In genomic region chr11:3836903-3837302, GRCh38 we compare ENCODE assay signal across 8 cellular contexts. TPM values are rescaled to one million over a fixed set of nuclear protein-coding genes. Genes with fewer than 3 reads are reported as not detected.
DNase-seq lines count a peak whose midpoint lies in the region; ATAC-seq and TF ChIP-seq lines count a peak whose summit lies in the region.
"Had no signal": no experiment of that assay in that cellular context is flagged by ENCODE, and none has a peak within 500 bp of the region (broad histone marks: within the 10 kb centered on the region; RNA-seq: fewer than 3 reads in every experiment).

No MANE protein-coding gene starts in this region.

- H3K4me3 ChIP-seq in NB4 (ENCODE audit: low read depth, low read length) = peak overlapping the region; percentile 95
- peak overlapping the region; percentile 8 for H3K4me3 ChIP-seq in suprapubic skin

- DNase-seq in NB4 (ENCODE audit: low read depth) (peak; percentile 88), immature natural killer cell (peak; percentile 51 to 57 (median 51)), suprapubic skin (ENCODE audit: low spot score in 2 of 2) (no peak), pons (ENCODE audit: low spot score) (no peak)
- peak; percentile 40 for DNase-seq in activated T-cell treated with anti-CD3 and anti-CD28 coated beads, Interleukin-2, amount 50 U/mL, for 4 hours
- DNase-seq: IMR-90 had no signal

- no peaks in the 10 kb centered on the region for H3K9me3 Mint-ChIP-seq in activated T-cell treated with anti-CD3 and anti-CD28 coated beads, Interleukin-2, amount 50 U/mL, for 4 hours
- H3K9me3 Mint-ChIP-seq in immature natural killer cell = no peaks in the 10 kb centered on the region

- no peak overlapping the region for H3K27ac ChIP-seq in suprapubic skin

- TF ChIP-seq EP300 in suprapubic skin (IDR thresholded peaks at IDR 0.05) = no peak

- WGBS in suprapubic skin = 81% methylated on average over 4 of the region's 5 CpGs

- H3K27me3 Mint-ChIP-seq in activated T-cell treated with anti-CD3 and anti-CD28 coated beads, Interleukin-2, amount 50 U/mL, for 4 hours (ENCODE audit: low read depth) = no peaks in the 10 kb centered on the region
- H3K27me3 Mint-ChIP-seq in immature natural killer cell (ENCODE audit: low read depth in 3 of 3) = peaks cover 19 to 26% (median 22%) of the 10 kb centered on the region in 3 donors

- no peaks in the 10 kb centered on the region for H3K9me3 ChIP-seq in suprapubic skin

- no peak for ATAC-seq in activated T-cell treated with anti-CD3 and anti-CD28 coated beads, Interleukin-2, amount 50 U/mL, for 4 hours
- ATAC-seq in GM18858 (IDR thresholded peaks at IDR 0.05; ENCODE audit: unreplicated experiment) = no peak
- ATAC-seq in HG03354 (IDR thresholded peaks at IDR 0.05; ENCODE audit: poor library complexity, severe bottlenecking, unreplicated experiment) = no peak

- TF ChIP-seq POLR2A in NB4 (IDR thresholded peaks at IDR 0.05; ENCODE audit: extremely low read depth, insufficient read length) (no peak), suprapubic skin (IDR thresholded peaks at IDR 0.05) (no peak)

- TF ChIP-seq CTCF in NB4 (IDR thresholded peaks at IDR 0.05; ENCODE audit: low read depth, low read length) = no peak
- TF ChIP-seq CTCF in suprapubic skin (IDR thresholded peaks at IDR 0.05) = no peak

- peaks cover 86% of the 10 kb centered on the region for H3K4me1 ChIP-seq in suprapubic skin

- peak overlapping the region; percentile 94 for H3K4me3 Mint-ChIP-seq in activated T-cell treated with anti-CD3 and anti-CD28 coated beads, Interleukin-2, amount 50 U/mL, for 4 hours
- H3K4me3 Mint-ChIP-seq in immature natural killer cell = peak overlapping the region; percentile 88 to 97 (median 92)

- H3K27ac Mint-ChIP-seq in immature natural killer cell = peak overlapping the region; percentile 92 to 98 (median 95)

- H3K27me3 ChIP-seq in suprapubic skin = no peaks in the 10 kb centered on the region

- H3K36me3 ChIP-seq in suprapubic skin = peaks cover 4% of the 10 kb centered on the region

- H3K36me3 Mint-ChIP-seq in activated T-cell treated with anti-CD3 and anti-CD28 coated beads, Interleukin-2, amount 50 U/mL, for 4 hours (ENCODE audit: insufficient read depth) = peaks cover 43% of the 10 kb centered on the region
- H3K36me3 Mint-ChIP-seq in immature natural killer cell = peaks cover 7 to 10% (median 10%) of the 10 kb centered on the region in 3 donors

- peaks cover 74% of the 10 kb centered on the region for H3K4me1 Mint-ChIP-seq in activated T-cell treated with anti-CD3 and anti-CD28 coated beads, Interleukin-2, amount 50 U/mL, for 4 hours (ENCODE audit: low read depth)
- peaks cover 85 to 90% of the 10 kb centered on the region in 2 donors for H3K4me1 Mint-ChIP-seq in immature natural killer cell

RNA-seq across cellular contexts. Expression of gene RHOG, which starts 3.9 kb away (rescaled TPM):
- total RNA-seq in activated T-cell treated with anti-CD3 and anti-CD28 coated beads, Interleukin-2, amount 50 U/mL, for 4 hours = 100 to 1,000 TPM; 174 to 187 (median 184) TPM
- 100 to 1,000 TPM; 167 to 292 (median 199) TPM for polyA plus RNA-seq in immature natural killer cell
- total RNA-seq in suprapubic skin = 10 to 100 TPM; 36.6 to 47.3 (median 39.3) TPM

RNA-seq across cellular contexts. Expression of gene STIM1, which starts 18.6 kb away (rescaled TPM):
- 10 to 100 TPM; 35.6 to 42.5 (median 37.4) TPM for total RNA-seq in activated T-cell treated with anti-CD3 and anti-CD28 coated beads, Interleukin-2, amount 50 U/mL, for 4 hours
- 10 to 100 TPM; 28.7 to 53.1 (median 45.5) TPM for polyA plus RNA-seq in immature natural killer cell
- 10 to 100 TPM; 58.4 to 70.2 (median 60.9) TPM for total RNA-seq in suprapubic skin

RNA-seq across cellular contexts. Expression of gene PGAP2, which starts 28.5 kb away (rescaled TPM):
- 10 to 100 TPM; 28.9 to 31.2 (median 29.0) TPM for total RNA-seq in activated T-cell treated with anti-CD3 and anti-CD28 coated beads, Interleukin-2, amount 50 U/mL, for 4 hours
- polyA plus RNA-seq in immature natural killer cell = 10 to 100 TPM in 2 of 3 donors, not detected in 1; 10.7 to 16.1 TPM
- total RNA-seq in suprapubic skin = 10 to 100 TPM; 55.4 to 81.2 (median 66.7) TPM

RNA-seq across cellular contexts. Expression of gene NUP98, which starts 39.5 kb away (rescaled TPM):
- total RNA-seq in activated T-cell treated with anti-CD3 and anti-CD28 coated beads, Interleukin-2, amount 50 U/mL, for 4 hours = 100 to 1,000 TPM; 118 to 124 (median 119) TPM
- polyA plus RNA-seq in immature natural killer cell = 10 to 100 TPM; 16.2 to 38.1 (median 20.5) TPM
- total RNA-seq in suprapubic skin = 100 to 1,000 TPM in 3 of 4 donors, 10 to 100 TPM in 1; 91.5 to 122 (median 115) TPM

Comparison
In these comparisons a context has a peak if more than half of its experiments do, and no peak if none do; other contexts are left out.
1. DNase-seq: peak in NB4 (single experiment), activated T-cell treated with anti-CD3 and anti-CD28 coated beads, Interleukin-2, amount 50 U/mL, for 4 hours (single experiment) and immature natural killer cell (3 of 3); none in suprapubic skin (0 of 2) and pons (single experiment).